In genomic region chr7:18936265-18936664, GRCh38 we compare ENCODE assay signal across 20 cellular contexts.
DNase-seq lines count a peak whose midpoint lies in the region; ATAC-seq and TF ChIP-seq lines count a peak whose summit lies in the region.
"Had no signal": no experiment of that assay in that cellular context is flagged by ENCODE, and none has a peak within 500 bp of the region (broad histone marks: within the 10 kb centered on the region; RNA-seq: fewer than 3 reads in every experiment).

No MANE protein-coding gene starts in this region.

- no peak overlapping the region for H3K4me3 Mint-ChIP-seq in activated CD8-positive, alpha-beta T cell treated with anti-CD3 and anti-CD28 coated beads, Interleukin-2, amount 10 ng/mL, durations not matched to agents 7 days and 5 days
- H3K4me3 Mint-ChIP-seq: CD8-positive, alpha-beta T cell; HFFc6 had no signal

- H3K9me3 Mint-ChIP-seq in activated CD8-positive, alpha-beta T cell treated with anti-CD3 and anti-CD28 coated beads, Interleukin-2, amount 10 ng/mL, durations not matched to agents 7 days and 5 days (ENCODE audit: insufficient read depth) = peaks cover 7% of the 10 kb centered on the region
- H3K9me3 Mint-ChIP-seq: HFFc6 had no signal

- H3K27ac Mint-ChIP-seq in activated CD8-positive, alpha-beta T cell treated with anti-CD3 and anti-CD28 coated beads, Interleukin-2, amount 10 ng/mL, durations not matched to agents 7 days and 5 days = no peak overlapping the region
- H3K27ac Mint-ChIP-seq: CD8-positive, alpha-beta T cell; HFFc6 had no signal

- no peak for ATAC-seq in activated CD8-positive, alpha-beta T cell treated with anti-CD3 and anti-CD28 coated beads, Interleukin-2, amount 10 ng/mL, durations not matched to agents 7 days and 5 days
- ATAC-seq: CD8-positive, alpha-beta T cell; SK-N-SH treated with all-trans-retinoic acid at 6 μM for 48 hours had no signal

- CTCF ChIA-PET in activated CD8-positive, alpha-beta T cell treated with anti-CD3 and anti-CD28 coated beads, Interleukin-2, amount 10 ng/mL, durations not matched to agents 7 days and 5 days (lab: Charles Lee) = no interaction called here

- no peaks in the 10 kb centered on the region for H3K36me3 Mint-ChIP-seq in activated CD8-positive, alpha-beta T cell treated with anti-CD3 and anti-CD28 coated beads, Interleukin-2, amount 10 ng/mL, durations not matched to agents 7 days and 5 days (ENCODE audit: low read depth)
- H3K36me3 Mint-ChIP-seq: CD8-positive, alpha-beta T cell had no signal

- H3K4me3 ChIP-seq in choroid plexus epithelial cell (ENCODE audit: low read depth, low read length) = no peak overlapping the region
- H3K4me3 ChIP-seq in foreskin fibroblast (ENCODE audit: low read depth in 1 of 2, low read length in 2 of 2) = no peak overlapping the region
- H3K4me3 ChIP-seq: BLaER1 had no signal

- POLR2A ChIA-PET in activated CD8-positive, alpha-beta T cell treated with anti-CD3 and anti-CD28 coated beads, Interleukin-2, amount 10 ng/mL, durations not matched to agents 7 days and 5 days (lab: Charles Lee) = no interaction called here

- H3K27me3 Mint-ChIP-seq in activated CD8-positive, alpha-beta T cell treated with anti-CD3 and anti-CD28 coated beads, Interleukin-2, amount 10 ng/mL, durations not matched to agents 7 days and 5 days (ENCODE audit: low read depth) = no peaks in the 10 kb centered on the region

- TF ChIP-seq CTCF in choroid plexus epithelial cell (conservative IDR thresholded peaks at IDR 0.05; ENCODE audit: low read depth, low read length) = no peak
- TF ChIP-seq CTCF in foreskin fibroblast (IDR thresholded peaks at IDR 0.05; ENCODE audit: low read depth, low read length) = no peak

- DNase-seq in AG20443 (ENCODE audit: low spot score) (peak; percentile 14), HCEC 1CT (peak; percentile 18), choroid plexus epithelial cell (ENCODE audit: low read depth) (peak; percentile 64), foreskin fibroblast (peak; percentile 31 to 51), ecto neural progenitor cell (ENCODE audit: low spot score) (no peak), occipital lobe (lab: John Stamatoyannopoulos, UW) (no peak)
- no peak for DNase-seq in effector CD4-positive, alpha-beta T cell
- no peak for DNase-seq in activated CD8-positive, alpha-beta T cell treated with anti-CD3 and anti-CD28 coated beads, Interleukin-2, amount 10 ng/mL, durations not matched to agents 7 days and 5 days
- DNase-seq: CD8-positive, alpha-beta T cell; DMS79; HFFc6; Kasumi-1; MM.1S; NCI-H1105 treated with DMSO at 0.1 percent for 48 hours; NCI-H1694 treated with DMSO at 0.1 percent for 48 hours; NCI-H345; NCI-H526; SHP77 had no signal

- no peaks in the 10 kb centered on the region for H3K4me1 Mint-ChIP-seq in activated CD8-positive, alpha-beta T cell treated with anti-CD3 and anti-CD28 coated beads, Interleukin-2, amount 10 ng/mL, durations not matched to agents 7 days and 5 days (ENCODE audit: low read depth)

Comparison
In these comparisons a context has a peak if more than half of its experiments do, and no peak if none do; other contexts are left out.
1. DNase-seq: peak in AG20443 (single experiment), HCEC 1CT (single experiment), choroid plexus epithelial cell (single experiment) and foreskin fibroblast (2 of 2); none in ecto neural progenitor cell (single experiment), effector CD4-positive, alpha-beta T cell (single experiment), occipital lobe (single experiment) and activated CD8-positive, alpha-beta T cell treated with anti-CD3 and anti-CD28 coated beads, Interleukin-2, amount 10 ng/mL, durations not matched to agents 7 days and 5 days (single experiment).